ENCODE assay signal across 10 cellular contexts in genomic region chr3:58082047-58082446, GRCh38.
DNase-seq lines count a peak whose midpoint lies in the region; ATAC-seq, FAIRE-seq and TF ChIP-seq lines count a peak whose summit lies in the region.
"Had no signal": no experiment of that assay in that cellular context is flagged by ENCODE, and none has a peak within 500 bp of the region (broad histone marks: within the 10 kb centered on the region; RNA-seq: fewer than 3 reads in every experiment).

No MANE protein-coding gene starts in this region.

- POLR2A ChIA-PET in OCI-LY7 (lab: Charles Lee), result no interaction called here

- peaks cover 29% of the 10 kb centered on the region; the same call in 1 of the 2 replicates for H3K36me3 ChIP-seq in OCI-LY7 (ENCODE audit: insufficient read depth, low read length)

- H2AFZ ChIP-seq in OCI-LY7 (ENCODE audit: low read length), result no peak overlapping the region

- H3K4me1 ChIP-seq in OCI-LY7 (ENCODE audit: insufficient read depth, low read length, poor library complexity, severe bottlenecking), result no peaks in the 10 kb centered on the region

- H3K27ac ChIP-seq in OCI-LY7 (ENCODE audit: low read depth, low read length, poor library complexity, severe bottlenecking), result no peak overlapping the region

- H3K36me3 Mint-ChIP-seq in activated naive CD8-positive, alpha-beta T cell treated with anti-CD3 and anti-CD28 coated beads, Interleukin-2, amount 50 U/mL, for 24 hours (ENCODE audit: low read depth), result peaks cover 23% of the 10 kb centered on the region
- H3K36me3 Mint-ChIP-seq in nephron (ENCODE audit: low read depth), result peaks cover 63% of the 10 kb centered on the region

- peak overlapping the region; percentile 70 for H3K27ac Mint-ChIP-seq in activated naive CD8-positive, alpha-beta T cell treated with anti-CD3 and anti-CD28 coated beads, Interleukin-2, amount 50 U/mL, for 24 hours
- H3K27ac Mint-ChIP-seq in nephron, result peak overlapping the region; percentile 29 to 70 (median 48)

- no peak for TF ChIP-seq CTCF in D721Med (IDR thresholded peaks at IDR 0.05; ENCODE audit: insufficient read depth, missing control alignments)
- TF ChIP-seq CTCF in nephron (IDR thresholded peaks at IDR 0.05; ENCODE audit: unreplicated experiment in 3 of 3), result no peak
- no peak for TF ChIP-seq CTCF in OCI-LY7 (conservative IDR thresholded peaks at IDR 0.05; ENCODE audit: low read length)

- DNase-seq in D721Med (ENCODE audit: insufficient read length, low spot score), result peak; percentile 30
- DNase-seq in NCI-H2171 treated with DMSO at 0.1 percent for 48 hours (lab: John Stamatoyannopoulos, UW), result peak; percentile 75
- peak; percentile 18 for DNase-seq in activated naive CD8-positive, alpha-beta T cell treated with anti-CD3 and anti-CD28 coated beads, Interleukin-2, amount 50 U/mL, for 24 hours
- no peak for DNase-seq in OCI-LY7 (ENCODE audit: low spot score)
- no peak for DNase-seq in NCI-H187 (lab: John Stamatoyannopoulos, UW)
- DNase-seq: cortex of kidney had no signal

- no peak overlapping the region for H3K4me3 Mint-ChIP-seq in activated naive CD8-positive, alpha-beta T cell treated with anti-CD3 and anti-CD28 coated beads, Interleukin-2, amount 50 U/mL, for 24 hours
- H3K4me3 Mint-ChIP-seq in nephron, result no peak overlapping the region

- no peak for FAIRE-seq in D721Med (lab: Jason Lieb, UNC)
- FAIRE-seq: H54 had no signal

- CTCF ChIA-PET in OCI-LY7 (lab: Charles Lee; ENCODE audit: unreplicated experiment), result no interaction called here

- no peak overlapping the region for H3K4me2 ChIP-seq in OCI-LY7 (ENCODE audit: low read length)

- no peaks in the 10 kb centered on the region for H3K9me2 ChIP-seq in OCI-LY7 (ENCODE audit: insufficient read depth, low read length)

- H3K79me2 ChIP-seq in OCI-LY7 (ENCODE audit: insufficient read depth, low read depth, low read length), result no peaks in the 10 kb centered on the region

- intact Hi-C loops in OCI-LY7 (cut with micrococcal nuclease; ENCODE audit: unreplicated experiment), result no loop called here

- no TSS peak for BruUV-seq in OCI-LY7 (replicated peaks; lab: Mats Ljungman, UMichigan)

- no peaks in the 10 kb centered on the region for H4K20me1 ChIP-seq in OCI-LY7 (ENCODE audit: insufficient read depth, low read length)

- H3K4me3 ChIP-seq in OCI-LY7 (ENCODE audit: low read depth, low read length, poor library complexity, severe bottlenecking), result no peak overlapping the region

- peak; percentile 44 for ATAC-seq in activated naive CD8-positive, alpha-beta T cell treated with anti-CD3 and anti-CD28 coated beads, Interleukin-2, amount 50 U/mL, for 24 hours
- ATAC-seq in GM18907 (IDR thresholded peaks at IDR 0.05; ENCODE audit: unreplicated experiment) (no peak), HG03342 (IDR thresholded peaks at IDR 0.05; ENCODE audit: unreplicated experiment) (no peak)

- peaks cover 64% of the 10 kb centered on the region for H3K4me1 Mint-ChIP-seq in activated naive CD8-positive, alpha-beta T cell treated with anti-CD3 and anti-CD28 coated beads, Interleukin-2, amount 50 U/mL, for 24 hours
- H3K4me1 Mint-ChIP-seq in nephron, result peaks cover 19% of the 10 kb centered on the region

- H3K9me3 Mint-ChIP-seq in activated naive CD8-positive, alpha-beta T cell treated with anti-CD3 and anti-CD28 coated beads, Interleukin-2, amount 50 U/mL, for 24 hours, result no peaks in the 10 kb centered on the region
- H3K9me3 Mint-ChIP-seq in nephron, result no peaks in the 10 kb centered on the region

- H3K9me3 ChIP-seq in OCI-LY7 (ENCODE audit: low read length), result no peaks in the 10 kb centered on the region

- no peaks in the 10 kb centered on the region for H3K27me3 Mint-ChIP-seq in activated naive CD8-positive, alpha-beta T cell treated with anti-CD3 and anti-CD28 coated beads, Interleukin-2, amount 50 U/mL, for 24 hours
- H3K27me3 Mint-ChIP-seq in nephron (ENCODE audit: low read depth), result no peaks in the 10 kb centered on the region

Comparison
In these comparisons a context has a peak if more than half of its experiments do, and no peak if none do; other contexts are left out.
1. DNase-seq: peak in D721Med (single experiment), NCI-H2171 treated with DMSO at 0.1 percent for 48 hours (single experiment) and activated naive CD8-positive, alpha-beta T cell treated with anti-CD3 and anti-CD28 coated beads, Interleukin-2, amount 50 U/mL, for 24 hours (single experiment); none in OCI-LY7 (single experiment) and NCI-H187 (0 of 2).